ENCODE assay signal across 6 cellular contexts in genomic region chr22:19166421-19166820, GRCh38. TPM values are rescaled to one million over a fixed set of nuclear protein-coding genes. Genes with fewer than 3 reads are reported as not detected.
"Had no signal": no experiment of that assay in that cellular context is flagged by ENCODE, and none has a peak within 500 bp of the region (broad histone marks: within the 10 kb centered on the region; RNA-seq: fewer than 3 reads in every experiment).

No MANE protein-coding gene starts in this region.

- H2AFZ ChIP-seq: GM23338 had no signal

- H3K4me2 ChIP-seq: GM23338 had no signal

- H3K9me3 Mint-ChIP-seq: GM23338, H9 had no signal

- H3K4me3 ChIP-seq: GM23338 had no signal

- H3K4me3 Mint-ChIP-seq: GM23338, H9 had no signal

- DNase-seq: H9, HCEC 1CT, IMR-90, KG1 had no signal

- H3K27ac Mint-ChIP-seq: GM23338, H9 had no signal

RNA-seq across cellular contexts. Expression of gene GSC2, which starts 16.3 kb away (rescaled TPM):
- polyA plus RNA-seq: GM23338, IMR-90 had no signal

RNA-seq across cellular contexts. Expression of gene TSSK2, which starts 35.3 kb away (rescaled TPM):
- polyA plus RNA-seq: GM23338, H1, IMR-90 had no signal
